In genomic region chr3:190345027-190345821, GRCh38 we compare ENCODE assay signal across 1 cellular context.
TF ChIP-seq lines count a peak whose summit lies in the region.

No MANE protein-coding gene starts in this region.

TF ChIP-seq in HepG2, 621 proteins besides CTCF, POLR2A, EP300 and RAD21 (continued from another document and continues in another):
- TF ChIP-seq ZBTB40 (IDR thresholded peaks at IDR 0.05) = no peak
- TF ChIP-seq ZBTB40 (CRISPR knock-in tag; IDR thresholded peaks at IDR 0.05) = no peak
- TF ChIP-seq ISL2 (CRISPR knock-in tag; IDR thresholded peaks at IDR 0.05) = peak; percentile 86
- peak; percentile 78; the same call in 1 of the 2 replicates for TF ChIP-seq CREM (IDR thresholded peaks at IDR 0.05)
- no peak for TF ChIP-seq CREM (CRISPR knock-in tag; IDR thresholded peaks at IDR 0.05)
- TF ChIP-seq ZBTB21 (CRISPR knock-in tag; IDR thresholded peaks at IDR 0.05) = no peak
- TF ChIP-seq, protein P1, sequence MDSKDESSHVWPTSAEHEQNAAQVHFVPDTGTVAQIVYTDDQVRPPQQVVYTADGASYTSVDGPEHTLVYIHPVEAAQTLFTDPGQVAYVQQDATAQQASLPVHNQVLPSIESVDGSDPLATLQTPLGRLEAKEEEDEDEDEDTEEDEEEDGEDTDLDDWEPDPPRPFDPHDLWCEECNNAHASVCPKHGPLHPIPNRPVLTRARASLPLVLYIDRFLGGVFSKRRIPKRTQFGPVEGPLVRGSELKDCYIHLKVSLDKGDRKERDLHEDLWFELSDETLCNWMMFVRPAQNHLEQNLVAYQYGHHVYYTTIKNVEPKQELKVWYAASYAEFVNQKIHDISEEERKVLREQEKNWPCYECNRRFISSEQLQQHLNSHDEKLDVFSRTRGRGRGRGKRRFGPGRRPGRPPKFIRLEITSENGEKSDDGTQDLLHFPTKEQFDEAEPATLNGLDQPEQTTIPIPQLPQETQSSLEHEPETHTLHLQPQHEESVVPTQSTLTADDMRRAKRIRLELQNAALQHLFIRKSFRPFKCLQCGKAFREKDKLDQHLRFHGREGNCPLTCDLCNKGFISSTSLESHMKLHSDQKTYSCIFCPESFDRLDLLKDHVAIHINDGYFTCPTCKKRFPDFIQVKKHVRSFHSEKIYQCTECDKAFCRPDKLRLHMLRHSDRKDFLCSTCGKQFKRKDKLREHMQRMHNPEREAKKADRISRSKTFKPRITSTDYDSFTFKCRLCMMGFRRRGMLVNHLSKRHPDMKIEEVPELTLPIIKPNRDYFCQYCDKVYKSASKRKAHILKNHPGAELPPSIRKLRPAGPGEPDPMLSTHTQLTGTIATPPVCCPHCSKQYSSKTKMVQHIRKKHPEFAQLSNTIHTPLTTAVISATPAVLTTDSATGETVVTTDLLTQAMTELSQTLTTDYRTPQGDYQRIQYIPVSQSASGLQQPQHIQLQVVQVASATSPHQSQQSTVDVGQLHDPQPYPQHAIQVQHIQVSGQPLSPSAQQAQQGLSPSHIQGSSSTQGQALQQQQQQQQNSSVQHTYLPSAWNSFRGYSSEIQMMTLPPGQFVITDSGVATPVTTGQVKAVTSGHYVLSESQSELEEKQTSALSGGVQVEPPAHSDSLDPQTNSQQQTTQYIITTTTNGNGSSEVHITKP (CRISPR knock-in tag; IDR thresholded peaks at IDR 0.05; ENCODE audit: low read depth) = no peak
- TF ChIP-seq, protein P2, sequence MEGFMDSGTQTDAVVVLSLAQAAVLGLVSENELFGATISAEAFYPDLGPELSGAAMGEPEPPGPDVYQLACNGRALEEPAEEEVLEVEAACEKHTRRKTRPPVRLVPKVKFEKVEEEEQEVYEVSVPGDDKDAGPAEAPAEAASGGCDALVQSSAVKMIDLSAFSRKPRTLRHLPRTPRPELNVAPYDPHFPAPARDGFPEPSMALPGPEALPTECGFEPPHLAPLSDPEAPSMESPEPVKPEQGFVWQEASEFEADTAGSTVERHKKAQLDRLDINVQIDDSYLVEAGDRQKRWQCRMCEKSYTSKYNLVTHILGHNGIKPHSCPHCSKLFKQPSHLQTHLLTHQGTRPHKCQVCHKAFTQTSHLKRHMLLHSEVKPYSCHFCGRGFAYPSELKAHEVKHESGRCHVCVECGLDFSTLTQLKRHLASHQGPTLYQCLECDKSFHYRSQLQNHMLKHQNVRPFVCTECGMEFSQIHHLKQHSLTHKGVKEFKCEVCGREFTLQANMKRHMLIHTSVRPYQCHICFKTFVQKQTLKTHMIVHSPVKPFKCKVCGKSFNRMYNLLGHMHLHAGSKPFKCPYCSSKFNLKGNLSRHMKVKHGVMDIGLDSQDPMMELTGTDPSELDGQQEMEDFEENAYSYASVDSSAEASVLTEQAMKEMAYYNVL (CRISPR knock-in tag; IDR thresholded peaks at IDR 0.05; ENCODE audit: borderline replicate concordance) = peak; percentile 94
- TF ChIP-seq, protein P3, sequence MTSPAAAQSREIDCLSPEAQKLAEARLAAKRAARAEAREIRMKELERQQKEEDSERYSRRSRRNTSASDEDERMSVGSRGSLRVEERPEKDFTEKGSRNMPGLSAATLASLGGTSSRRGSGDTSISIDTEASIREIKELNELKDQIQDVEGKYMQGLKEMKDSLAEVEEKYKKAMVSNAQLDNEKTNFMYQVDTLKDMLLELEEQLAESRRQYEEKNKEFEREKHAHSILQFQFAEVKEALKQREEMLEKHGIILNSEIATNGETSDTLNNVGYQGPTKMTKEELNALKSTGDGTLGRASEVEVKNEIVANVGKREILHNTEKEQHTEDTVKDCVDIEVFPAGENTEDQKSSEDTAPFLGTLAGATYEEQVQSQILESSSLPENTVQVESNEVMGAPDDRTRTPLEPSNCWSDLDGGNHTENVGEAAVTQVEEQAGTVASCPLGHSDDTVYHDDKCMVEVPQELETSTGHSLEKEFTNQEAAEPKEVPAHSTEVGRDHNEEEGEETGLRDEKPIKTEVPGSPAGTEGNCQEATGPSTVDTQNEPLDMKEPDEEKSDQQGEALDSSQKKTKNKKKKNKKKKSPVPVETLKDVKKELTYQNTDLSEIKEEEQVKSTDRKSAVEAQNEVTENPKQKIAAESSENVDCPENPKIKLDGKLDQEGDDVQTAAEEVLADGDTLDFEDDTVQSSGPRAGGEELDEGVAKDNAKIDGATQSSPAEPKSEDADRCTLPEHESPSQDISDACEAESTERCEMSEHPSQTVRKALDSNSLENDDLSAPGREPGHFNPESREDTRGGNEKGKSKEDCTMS (CRISPR knock-in tag; conservative IDR thresholded peaks at IDR 0.05) = no peak
- TF ChIP-seq MTA1 (CRISPR knock-in tag; IDR thresholded peaks at IDR 0.05; ENCODE audit: borderline replicate concordance) = no peak
- TF ChIP-seq, protein P4, sequence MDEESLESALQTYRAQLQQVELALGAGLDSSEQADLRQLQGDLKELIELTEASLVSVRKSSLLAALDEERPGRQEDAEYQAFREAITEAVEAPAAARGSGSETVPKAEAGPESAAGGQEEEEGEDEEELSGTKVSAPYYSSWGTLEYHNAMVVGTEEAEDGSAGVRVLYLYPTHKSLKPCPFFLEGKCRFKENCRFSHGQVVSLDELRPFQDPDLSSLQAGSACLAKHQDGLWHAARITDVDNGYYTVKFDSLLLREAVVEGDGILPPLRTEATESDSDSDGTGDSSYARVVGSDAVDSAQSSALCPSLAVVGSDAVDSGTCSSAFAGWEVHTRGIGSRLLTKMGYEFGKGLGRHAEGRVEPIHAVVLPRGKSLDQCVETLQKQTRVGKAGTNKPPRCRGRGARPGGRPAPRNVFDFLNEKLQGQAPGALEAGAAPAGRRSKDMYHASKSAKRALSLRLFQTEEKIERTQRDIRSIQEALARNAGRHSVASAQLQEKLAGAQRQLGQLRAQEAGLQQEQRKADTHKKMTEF (CRISPR knock-in tag; IDR thresholded peaks at IDR 0.05) = peak; percentile 76
- TF ChIP-seq TCF7 (IDR thresholded peaks at IDR 0.05; ENCODE audit: low read depth) = peak; percentile 58; the same call in 1 of the 2 replicates
- TF ChIP-seq, protein P5, sequence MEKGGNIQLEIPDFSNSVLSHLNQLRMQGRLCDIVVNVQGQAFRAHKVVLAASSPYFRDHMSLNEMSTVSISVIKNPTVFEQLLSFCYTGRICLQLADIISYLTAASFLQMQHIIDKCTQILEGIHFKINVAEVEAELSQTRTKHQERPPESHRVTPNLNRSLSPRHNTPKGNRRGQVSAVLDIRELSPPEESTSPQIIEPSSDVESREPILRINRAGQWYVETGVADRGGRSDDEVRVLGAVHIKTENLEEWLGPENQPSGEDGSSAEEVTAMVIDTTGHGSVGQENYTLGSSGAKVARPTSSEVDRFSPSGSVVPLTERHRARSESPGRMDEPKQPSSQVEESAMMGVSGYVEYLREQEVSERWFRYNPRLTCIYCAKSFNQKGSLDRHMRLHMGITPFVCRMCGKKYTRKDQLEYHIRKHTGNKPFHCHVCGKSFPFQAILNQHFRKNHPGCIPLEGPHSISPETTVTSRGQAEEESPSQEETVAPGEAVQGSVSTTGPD (CRISPR knock-in tag; IDR thresholded peaks at IDR 0.05) = peak; percentile 88; the same call in 1 of the 2 replicates
- TF ChIP-seq ZNF251 (CRISPR knock-in tag; IDR thresholded peaks at IDR 0.05) = no peak
- no peak for TF ChIP-seq ZKSCAN1 (IDR thresholded peaks at IDR 0.05; ENCODE audit: low read length)
- TF ChIP-seq HNRNPK (IDR thresholded peaks at IDR 0.05; ENCODE audit: low read depth, low read length, poor library complexity, severe bottlenecking) = no peak
- TF ChIP-seq ZBTB4 (CRISPR knock-in tag; IDR thresholded peaks at IDR 0.05; ENCODE audit: borderline replicate concordance) = no peak
- TF ChIP-seq PAF1 (CRISPR knock-in tag; IDR thresholded peaks at IDR 0.05) = no peak
- peak; percentile 60; the same call in 1 of the 2 replicates for TF ChIP-seq SIX1 (CRISPR knock-in tag; IDR thresholded peaks at IDR 0.05; ENCODE audit: borderline replicate concordance)
- no peak for TF ChIP-seq ZFX (CRISPR knock-in tag; IDR thresholded peaks at IDR 0.05; ENCODE audit: low read depth)
- no peak for TF ChIP-seq ZNF33B (CRISPR knock-in tag; IDR thresholded peaks at IDR 0.05)
- TF ChIP-seq, protein P6, sequence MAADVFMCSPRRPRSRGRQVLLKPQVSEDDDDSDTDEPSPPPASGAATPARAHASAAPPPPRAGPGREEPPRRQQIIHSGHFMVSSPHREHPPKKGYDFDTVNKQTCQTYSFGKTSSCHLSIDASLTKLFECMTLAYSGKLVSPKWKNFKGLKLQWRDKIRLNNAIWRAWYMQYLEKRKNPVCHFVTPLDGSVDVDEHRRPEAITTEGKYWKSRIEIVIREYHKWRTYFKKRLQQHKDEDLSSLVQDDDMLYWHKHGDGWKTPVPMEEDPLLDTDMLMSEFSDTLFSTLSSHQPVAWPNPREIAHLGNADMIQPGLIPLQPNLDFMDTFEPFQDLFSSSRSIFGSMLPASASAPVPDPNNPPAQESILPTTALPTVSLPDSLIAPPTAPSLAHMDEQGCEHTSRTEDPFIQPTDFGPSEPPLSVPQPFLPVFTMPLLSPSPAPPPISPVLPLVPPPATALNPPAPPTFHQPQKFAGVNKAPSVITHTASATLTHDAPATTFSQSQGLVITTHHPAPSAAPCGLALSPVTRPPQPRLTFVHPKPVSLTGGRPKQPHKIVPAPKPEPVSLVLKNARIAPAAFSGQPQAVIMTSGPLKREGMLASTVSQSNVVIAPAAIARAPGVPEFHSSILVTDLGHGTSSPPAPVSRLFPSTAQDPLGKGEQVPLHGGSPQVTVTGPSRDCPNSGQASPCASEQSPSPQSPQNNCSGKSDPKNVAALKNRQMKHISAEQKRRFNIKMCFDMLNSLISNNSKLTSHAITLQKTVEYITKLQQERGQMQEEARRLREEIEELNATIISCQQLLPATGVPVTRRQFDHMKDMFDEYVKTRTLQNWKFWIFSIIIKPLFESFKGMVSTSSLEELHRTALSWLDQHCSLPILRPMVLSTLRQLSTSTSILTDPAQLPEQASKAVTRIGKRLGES (CRISPR knock-in tag; IDR thresholded peaks at IDR 0.05; ENCODE audit: borderline replicate concordance) = 0 out of 2 replicates have a peak, but pooled peaks have one; percentile 39
- TF ChIP-seq ZNF549 (CRISPR knock-in tag; IDR thresholded peaks at IDR 0.05) = no peak
- no peak for TF ChIP-seq ZNF510 (CRISPR knock-in tag; IDR thresholded peaks at IDR 0.05; ENCODE audit: low read depth)
- no peak for TF ChIP-seq ATF7-NPFF (CRISPR knock-in tag; IDR thresholded peaks at IDR 0.05; ENCODE audit: low read depth)
